Comparison of ENCODE assay signal across 1 cellular context in genomic region chr11:62018978-62019664, GRCh38.
TF ChIP-seq lines count a peak whose summit lies in the region.

No MANE protein-coding gene starts in this region.

TF ChIP-seq in A549, 52 proteins besides CTCF, POLR2A, EP300 and RAD21 (continued from another document):
- TF ChIP-seq REST (IDR thresholded peaks at IDR 0.05) (no peak), NPAS2 (CRISPR knock-in tag; IDR thresholded peaks at IDR 0.05; ENCODE audit: borderline replicate concordance) (no peak), NR3C1 (IDR thresholded peaks at IDR 0.05) (no peak), RCOR1 (IDR thresholded peaks at IDR 0.05; ENCODE audit: low read depth, low read length) (no peak), TP53 (CRISPR knock-in tag; IDR thresholded peaks at IDR 0.05) (no peak), CBX8 (IDR thresholded peaks at IDR 0.05) (no peak), CHD2 (IDR thresholded peaks at IDR 0.05; ENCODE audit: low read length, partially characterized antibody) (no peak), FOSL2 (IDR thresholded peaks at IDR 0.05) (no peak), FOSL2 (CRISPR knock-in tag; IDR thresholded peaks at IDR 0.05) (no peak)
